22 cellular contexts compared by ENCODE assay signal in genomic region chr11:126886636-126887035, GRCh38.
"Had no signal": no experiment of that assay in that cellular context is flagged by ENCODE, and none has a peak within 500 bp of the region (broad histone marks: within the 10 kb centered on the region; RNA-seq: fewer than 3 reads in every experiment).

No MANE protein-coding gene starts in this region.

- H3K27me3 ChIP-seq: adrenal gland, SJCRH30 had no signal

- H3K9me3 ChIP-seq: adrenal gland, SJCRH30 had no signal

- DNase-seq: activated CD4-positive, alpha-beta T cell treated with anti-CD3 and anti-CD28 coated beads, Interleukin-2, amount 10 ng/mL, durations not matched to agents 24 days and 14 days; activated CD4-positive, alpha-beta T cell treated with anti-CD3 and anti-CD28 coated beads, Interleukin-2, amount 50 U/mL, for 48 hours; activated CD8-positive, alpha-beta T cell treated with anti-CD3 and anti-CD28 coated beads, Interleukin-2, amount 10 ng/mL, durations not matched to agents 7 days and 5 days; activated gamma-delta T cell; activated naive CD4-positive, alpha-beta T cell treated with Interleukin-2 at 50 U/mL for 16 hours; activated naive CD8-positive, alpha-beta T cell treated with anti-CD3 and anti-CD28 coated beads, Interleukin-2, amount 10 ng/mL, durations not matched to agents 7 days and 5 days; activated T-cell treated with anti-CD3 and anti-CD28 coated beads, Interleukin-2, amount 50 U/mL, for 24 hours; adrenal gland; NCI-H1092 treated with DMSO at 0.1 percent for 48 hours; NCI-H1417; NCI-H146; NCI-H187; NCI-H2029 treated with DMSO at 0.1 percent for 48 hours; NCI-H2107; NCI-H2171; NCI-H446 treated with DMSO at 0.1 percent for 48 hours; NCI-H524; NCI-H69; SHP77; SJCRH30 had no signal

- H3K36me3 ChIP-seq: adrenal gland, cardiac muscle cell, SJCRH30 had no signal

- H3K4me3 ChIP-seq: adrenal gland, cardiac muscle cell, SJCRH30, SK-N-MC had no signal

- H3K4me1 ChIP-seq: adrenal gland, SJCRH30 had no signal

- H3K27ac ChIP-seq: adrenal gland, cardiac muscle cell, SJCRH30, SK-N-MC had no signal
